Comparison of ENCODE assay signal across 2 cellular contexts in the genomic region with DNA sequence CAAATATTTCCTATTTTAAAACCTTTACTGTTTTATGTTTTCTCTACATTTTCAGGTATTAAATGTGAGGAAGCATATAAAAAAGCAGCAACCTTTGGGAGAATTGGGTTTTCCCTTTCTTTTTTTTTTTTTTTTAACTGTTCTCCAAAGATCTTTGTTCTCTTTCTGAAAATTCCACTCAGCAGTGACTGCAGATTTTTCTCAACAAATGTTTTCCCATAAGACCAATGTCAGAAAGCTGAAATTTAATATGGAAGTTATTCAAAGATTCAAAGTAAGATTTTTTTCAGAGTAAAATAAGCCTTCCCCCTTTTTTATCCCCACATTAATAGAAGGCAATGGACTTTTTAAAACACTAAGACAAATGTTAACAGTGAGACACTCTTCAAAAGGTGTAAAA.
TF ChIP-seq lines count a peak whose summit lies in the region.

No MANE protein-coding gene starts in this region.

TF ChIP-seq in SK-N-SH, 30 proteins besides CTCF, POLR2A, EP300 and RAD21 (continued from another document):
- TF ChIP-seq REST (IDR thresholded peaks at IDR 0.05; ENCODE audit: low read depth, low read length) (no peak), NRF1 (IDR thresholded peaks at IDR 0.05; ENCODE audit: low read depth, low read length) (no peak), RCOR1 (IDR thresholded peaks at IDR 0.05; ENCODE audit: low read length) (no peak), POLR2AphosphoS5 (IDR thresholded peaks at IDR 0.05; ENCODE audit: low read depth, low read length) (no peak), ZBTB33 (IDR thresholded peaks at IDR 0.05; ENCODE audit: borderline replicate concordance, low read depth) (no peak), MXI1 (IDR thresholded peaks at IDR 0.05; ENCODE audit: low read depth, low read length) (no peak), FOXM1 (IDR thresholded peaks at IDR 0.05; ENCODE audit: low read depth) (no peak), USF2 (IDR thresholded peaks at IDR 0.05; ENCODE audit: borderline replicate concordance, low read depth, low read length) (no peak)
- TF ChIP-seq, protein P1, sequence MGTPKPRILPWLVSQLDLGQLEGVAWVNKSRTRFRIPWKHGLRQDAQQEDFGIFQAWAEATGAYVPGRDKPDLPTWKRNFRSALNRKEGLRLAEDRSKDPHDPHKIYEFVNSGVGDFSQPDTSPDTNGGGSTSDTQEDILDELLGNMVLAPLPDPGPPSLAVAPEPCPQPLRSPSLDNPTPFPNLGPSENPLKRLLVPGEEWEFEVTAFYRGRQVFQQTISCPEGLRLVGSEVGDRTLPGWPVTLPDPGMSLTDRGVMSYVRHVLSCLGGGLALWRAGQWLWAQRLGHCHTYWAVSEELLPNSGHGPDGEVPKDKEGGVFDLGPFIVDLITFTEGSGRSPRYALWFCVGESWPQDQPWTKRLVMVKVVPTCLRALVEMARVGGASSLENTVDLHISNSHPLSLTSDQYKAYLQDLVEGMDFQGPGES (IDR thresholded peaks at IDR 0.05; ENCODE audit: low read depth, low read length) = no peak

TF ChIP-seq in SK-N-SH treated with all-trans-retinoic acid at 6 μM for 48 hours, 23 proteins besides CTCF, POLR2A, EP300 and RAD21 (continued from another document):
- TF ChIP-seq PATZ1 (CRISPR knock-in tag; IDR thresholded peaks at IDR 0.05; ENCODE audit: borderline replicate concordance) = no peak
- TF ChIP-seq ZNF8 (CRISPR knock-in tag; IDR thresholded peaks at IDR 0.05) = no peak
- TF ChIP-seq ARNTL (CRISPR knock-in tag; IDR thresholded peaks at IDR 0.05; ENCODE audit: borderline replicate concordance, low read depth) = no peak
- TF ChIP-seq ZFP30 (CRISPR knock-in tag; IDR thresholded peaks at IDR 0.05) = no peak
- TF ChIP-seq RARB (CRISPR knock-in tag; IDR thresholded peaks at IDR 0.05) = no peak
- TF ChIP-seq OSR1 (CRISPR knock-in tag; IDR thresholded peaks at IDR 0.05) = no peak
- TF ChIP-seq ZFP3 (CRISPR knock-in tag; IDR thresholded peaks at IDR 0.05) = no peak
- no peak for TF ChIP-seq CSDC2 (CRISPR knock-in tag; IDR thresholded peaks at IDR 0.05)
- TF ChIP-seq TCF4 (CRISPR knock-in tag; IDR thresholded peaks at IDR 0.05; ENCODE audit: borderline replicate concordance) = no peak
- TF ChIP-seq POU6F1 (CRISPR knock-in tag; IDR thresholded peaks at IDR 0.05; ENCODE audit: borderline replicate concordance, low read depth) = no peak
- TF ChIP-seq ESRRG (CRISPR knock-in tag; IDR thresholded peaks at IDR 0.05) = no peak
- no peak for TF ChIP-seq ZC3H10 (CRISPR knock-in tag; IDR thresholded peaks at IDR 0.05)
- TF ChIP-seq GLIS3 (CRISPR knock-in tag; IDR thresholded peaks at IDR 0.05) = no peak
- no peak for TF ChIP-seq TOX (CRISPR knock-in tag; IDR thresholded peaks at IDR 0.05; ENCODE audit: borderline replicate concordance)
- TF ChIP-seq, protein P2, sequence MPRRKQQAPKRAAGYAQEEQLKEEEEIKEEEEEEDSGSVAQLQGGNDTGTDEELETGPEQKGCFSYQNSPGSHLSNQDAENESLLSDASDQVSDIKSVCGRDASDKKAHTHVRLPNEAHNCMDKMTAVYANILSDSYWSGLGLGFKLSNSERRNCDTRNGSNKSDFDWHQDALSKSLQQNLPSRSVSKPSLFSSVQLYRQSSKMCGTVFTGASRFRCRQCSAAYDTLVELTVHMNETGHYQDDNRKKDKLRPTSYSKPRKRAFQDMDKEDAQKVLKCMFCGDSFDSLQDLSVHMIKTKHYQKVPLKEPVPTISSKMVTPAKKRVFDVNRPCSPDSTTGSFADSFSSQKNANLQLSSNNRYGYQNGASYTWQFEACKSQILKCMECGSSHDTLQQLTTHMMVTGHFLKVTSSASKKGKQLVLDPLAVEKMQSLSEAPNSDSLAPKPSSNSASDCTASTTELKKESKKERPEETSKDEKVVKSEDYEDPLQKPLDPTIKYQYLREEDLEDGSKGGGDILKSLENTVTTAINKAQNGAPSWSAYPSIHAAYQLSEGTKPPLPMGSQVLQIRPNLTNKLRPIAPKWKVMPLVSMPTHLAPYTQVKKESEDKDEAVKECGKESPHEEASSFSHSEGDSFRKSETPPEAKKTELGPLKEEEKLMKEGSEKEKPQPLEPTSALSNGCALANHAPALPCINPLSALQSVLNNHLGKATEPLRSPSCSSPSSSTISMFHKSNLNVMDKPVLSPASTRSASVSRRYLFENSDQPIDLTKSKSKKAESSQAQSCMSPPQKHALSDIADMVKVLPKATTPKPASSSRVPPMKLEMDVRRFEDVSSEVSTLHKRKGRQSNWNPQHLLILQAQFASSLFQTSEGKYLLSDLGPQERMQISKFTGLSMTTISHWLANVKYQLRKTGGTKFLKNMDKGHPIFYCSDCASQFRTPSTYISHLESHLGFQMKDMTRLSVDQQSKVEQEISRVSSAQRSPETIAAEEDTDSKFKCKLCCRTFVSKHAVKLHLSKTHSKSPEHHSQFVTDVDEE (CRISPR knock-in tag; IDR thresholded peaks at IDR 0.05) = no peak
- no peak for TF ChIP-seq ISL1 (CRISPR knock-in tag; IDR thresholded peaks at IDR 0.05)
- TF ChIP-seq ZNF70 (CRISPR knock-in tag; IDR thresholded peaks at IDR 0.05) = no peak
- no peak for TF ChIP-seq BACH2 (CRISPR knock-in tag; IDR thresholded peaks at IDR 0.05; ENCODE audit: borderline replicate concordance)
TF ChIP-seq in SK-N-SH treated with all-trans-retinoic acid at 6 μM for 48 hours: peak in this region for 0.
